9 cellular contexts compared by ENCODE assay signal in genomic region chr14:25132734-25133422, GRCh38.
A peak's percentile ranks its signal among the peaks of the same experiment; 100 is the strongest.
DNase-seq lines count a peak whose midpoint lies in the region; ATAC-seq, FAIRE-seq and TF ChIP-seq lines count a peak whose summit lies in the region.
"Had no signal": no experiment of that assay in that cellular context is flagged by ENCODE, and none has a peak within 500 bp of the region (broad histone marks: within the 10 kb centered on the region; RNA-seq: fewer than 3 reads in every experiment).

No MANE protein-coding gene starts in this region.

- H3K4me3 ChIP-seq in iPS DF 6.9 (ENCODE audit: low read length) = no peak overlapping the region
- no peak overlapping the region for H3K4me3 ChIP-seq in small intestine (ENCODE audit: low read depth in 1 of 2, low read length in 2 of 2)
- H3K4me3 ChIP-seq: skin epidermis had no signal

- ATAC-seq in HG02623 (IDR thresholded peaks at IDR 0.05; ENCODE audit: unreplicated experiment) (peak; percentile 87), HG03196 (IDR thresholded peaks at IDR 0.05; ENCODE audit: unreplicated experiment) (no peak)

- no peak overlapping the region for H3K27ac ChIP-seq in iPS DF 6.9 (ENCODE audit: low read length)
- H3K27ac ChIP-seq in small intestine (ENCODE audit: low read depth in 1 of 2, low read length in 1 of 2) = no peak overlapping the region
- H3K27ac ChIP-seq: skin epidermis had no signal

- no peak for FAIRE-seq in small intestine (lab: Jason Lieb, UNC)

- H3K27me3 ChIP-seq in iPS DF 6.9 (ENCODE audit: control insufficient read depth, insufficient read depth, low read length) = peaks cover 1% of the 10 kb centered on the region; the same call in 1 of the 2 replicates
- no peaks in the 10 kb centered on the region for H3K27me3 ChIP-seq in small intestine (ENCODE audit: control insufficient read depth in 2 of 2, insufficient read depth in 2 of 2, low read length in 2 of 2)

- WGBS in iPS DF 6.9 (ENCODE audit: insufficient coverage, insufficient read length) = 100% methylated on average over 2 of the region's 20 CpGs
- 11 to 18% (median 13%) methylated on average over 20 of the region's 20 CpGs for WGBS in small intestine, 3 donors

- no peaks in the 10 kb centered on the region for H3K36me3 Mint-ChIP-seq in T-helper 1 cell treated with Interleukin-12 subunit alpha and Interleukin-12 subunit beta and Interleukin-4 antibody, amounts not matched to agents 30 μg/mL and 1 μg/mL, for 36 hours (ENCODE audit: low read depth)

- H3K36me3 ChIP-seq in iPS DF 6.9 (ENCODE audit: control insufficient read depth, insufficient read depth, low read length) (no peaks in the 10 kb centered on the region), small intestine (ENCODE audit: control insufficient read depth in 2 of 2, insufficient read depth in 2 of 2, low read length in 2 of 2) (no peaks in the 10 kb centered on the region)

- H3K9me3 Mint-ChIP-seq in T-helper 1 cell treated with Interleukin-12 subunit alpha and Interleukin-12 subunit beta and Interleukin-4 antibody, amounts not matched to agents 30 μg/mL and 1 μg/mL, for 36 hours = no peaks in the 10 kb centered on the region

- no peaks in the 10 kb centered on the region for H3K9me3 ChIP-seq in iPS DF 6.9 (ENCODE audit: control insufficient read depth, insufficient read depth, low read length)
- no peaks in the 10 kb centered on the region for H3K9me3 ChIP-seq in small intestine (ENCODE audit: control insufficient read depth, low read depth)

- H3K4me3 Mint-ChIP-seq in T-helper 1 cell treated with Interleukin-12 subunit alpha and Interleukin-12 subunit beta and Interleukin-4 antibody, amounts not matched to agents 30 μg/mL and 1 μg/mL, for 36 hours = no peak overlapping the region

- DNase-seq in NCI-H1105 treated with DMSO at 0.1 percent for 48 hours (lab: John Stamatoyannopoulos, UW) (peak; percentile 79), astrocyte of the hippocampus (ENCODE audit: low read depth, low spot score) (peak; percentile 82), iPS DF 6.9 (ENCODE audit: low read depth, low spot score) (peak; percentile 72), small intestine (peak; percentile 84)

- H3K4me1 ChIP-seq in iPS DF 6.9 (ENCODE audit: control insufficient read depth, insufficient read depth, low read length) (no peaks in the 10 kb centered on the region), small intestine (ENCODE audit: control insufficient read depth in 2 of 2, insufficient read depth in 1 of 2, low read depth in 1 of 2, low read length in 1 of 2) (no peaks in the 10 kb centered on the region)

- peak overlapping the region; percentile 8 for H3K27ac Mint-ChIP-seq in T-helper 1 cell treated with Interleukin-12 subunit alpha and Interleukin-12 subunit beta and Interleukin-4 antibody, amounts not matched to agents 30 μg/mL and 1 μg/mL, for 36 hours

- H3K27me3 Mint-ChIP-seq in T-helper 1 cell treated with Interleukin-12 subunit alpha and Interleukin-12 subunit beta and Interleukin-4 antibody, amounts not matched to agents 30 μg/mL and 1 μg/mL, for 36 hours (ENCODE audit: low read depth) = peaks cover 19% of the 10 kb centered on the region

- peaks cover 3% of the 10 kb centered on the region for H3K4me1 Mint-ChIP-seq in T-helper 1 cell treated with Interleukin-12 subunit alpha and Interleukin-12 subunit beta and Interleukin-4 antibody, amounts not matched to agents 30 μg/mL and 1 μg/mL, for 36 hours (ENCODE audit: low read depth)

- TF ChIP-seq CTCF in GM12874 (IDR thresholded peaks at IDR 0.05; ENCODE audit: insufficient read depth, low read depth, low read length) = peak; percentile 83
